8 cellular contexts compared by ENCODE assay signal in the genomic region with DNA sequence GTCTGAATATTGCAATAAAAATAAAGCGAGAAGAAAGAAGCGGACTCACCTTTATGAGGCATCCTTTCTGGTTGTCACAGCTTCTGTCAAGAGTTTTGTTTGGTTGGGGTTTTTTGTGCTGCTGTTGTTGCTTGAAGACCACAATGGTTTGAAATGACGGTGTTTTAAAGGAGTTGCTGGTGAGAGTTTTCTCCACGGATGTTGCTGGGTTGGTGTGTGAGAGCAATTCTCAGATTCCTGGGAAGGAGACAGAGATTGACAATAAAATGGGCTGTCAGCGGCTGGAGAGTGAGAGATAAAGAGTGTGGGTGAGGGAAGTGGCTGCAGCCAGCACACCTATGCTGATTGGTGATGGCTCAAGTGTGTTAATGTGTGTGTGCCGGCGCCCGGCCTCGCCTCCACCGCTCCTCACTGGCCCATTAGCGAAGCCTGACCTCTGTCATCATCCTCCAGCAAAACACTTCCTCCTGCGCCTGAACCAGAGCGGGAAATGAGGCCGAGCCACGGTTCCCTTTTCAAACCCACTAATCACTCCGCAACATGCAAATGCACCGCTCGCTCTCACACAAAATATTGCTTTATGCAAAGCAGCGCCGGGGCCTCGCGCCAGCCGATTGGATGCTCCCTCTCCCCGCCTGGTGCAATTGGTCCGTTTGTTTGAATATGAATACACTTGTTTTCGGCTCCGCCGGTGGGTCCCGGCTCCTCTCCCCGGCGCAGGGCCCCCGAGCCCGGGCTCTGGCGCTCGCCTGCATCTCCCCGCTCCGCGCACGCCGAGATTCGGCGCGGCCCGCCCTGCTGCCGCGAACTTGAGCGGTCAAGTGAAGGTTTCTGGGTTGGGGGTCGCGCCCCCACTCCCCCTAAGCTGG. TPM values are rescaled to one million over a fixed set of nuclear protein-coding genes. Genes with fewer than 3 reads are reported as not detected.
A peak's percentile ranks its signal among the peaks of the same experiment; 100 is the strongest.
DNase-seq lines count a peak whose midpoint lies in the region; ATAC-seq lines count a peak whose summit lies in the region.

A gene (minus strand): TSS at position 544 of the 869 bp plus-strand sequence. CDS start 4,911 bp downstream, outside the sequence.

- H2BK12ac ChIP-seq in mesenchymal stem cell (ENCODE audit: low read length in 2 of 2) = no peak within 1 kb of the TSS

- no peak within 1 kb of the TSS for H3K14ac ChIP-seq in mesenchymal stem cell (ENCODE audit: low read length in 2 of 2)

- H3K4me1 ChIP-seq in effector memory CD4-positive, alpha-beta T cell (ENCODE audit: control insufficient read depth, insufficient read depth, low read length, poor library complexity, severe bottlenecking) = peaks cover 66% of the 10 kb centered on the region
- peaks cover 50% of the 10 kb centered on the region for H3K4me1 ChIP-seq in mesenchymal stem cell (ENCODE audit: control insufficient read depth, insufficient read depth, low read depth, low read length)

- H2BK15ac ChIP-seq in mesenchymal stem cell (ENCODE audit: low read depth, poor library complexity, severe bottlenecking) = no peak within 1 kb of the TSS

- 1% methylated on average over 49 of the region's 49 CpGs for WGBS in mesenchymal stem cell

- no peaks in the 10 kb centered on the region for H3K36me3 Mint-ChIP-seq in T-helper 2 cell treated with Interferon-gamma antibody and Interleukin-4, amounts not matched to agents 5 μg/mL and 100 μg/mL, for 36 hours (ENCODE audit: low read depth)

- no peaks in the 10 kb centered on the region for H3K9me3 ChIP-seq in effector memory CD4-positive, alpha-beta T cell (ENCODE audit: control insufficient read depth, low read length)
- no peaks in the 10 kb centered on the region for H3K9me3 ChIP-seq in mesenchymal stem cell (ENCODE audit: control insufficient read depth, low read length)

- no peak within 1 kb of the TSS for H3K4ac ChIP-seq in mesenchymal stem cell (ENCODE audit: low read depth in 1 of 2, low read length in 2 of 2)

- peaks cover 90% of the 10 kb centered on the region for H3K27me3 ChIP-seq in effector memory CD4-positive, alpha-beta T cell (replicated peaks; ENCODE audit: control insufficient read depth, insufficient read depth, low read length, poor library complexity, severe bottlenecking)
- H3K27me3 ChIP-seq in mesenchymal stem cell (ENCODE audit: control insufficient read depth in 1 of 2, insufficient read depth in 1 of 2, low read length in 2 of 2) = peaks cover 96 to 99% of the 10 kb centered on the region in 2 experiments

- peaks cover 17% of the 10 kb centered on the region for H3K4me1 Mint-ChIP-seq in T-helper 2 cell treated with Interferon-gamma antibody and Interleukin-4, amounts not matched to agents 5 μg/mL and 100 μg/mL, for 36 hours (ENCODE audit: low read depth)

- no peak within 1 kb of the TSS for H4K91ac ChIP-seq in mesenchymal stem cell (ENCODE audit: low read length)

- no peak within 1 kb of the TSS for H3K27ac ChIP-seq in effector memory CD4-positive, alpha-beta T cell (ENCODE audit: insufficient read depth, low read length, poor library complexity, severe bottlenecking)
- H3K27ac ChIP-seq in mesenchymal stem cell (ENCODE audit: low read length, poor library complexity, severe bottlenecking) (no peak within 1 kb of the TSS), temporal lobe (ENCODE audit: low read depth, low read length) (peak within 1 kb of the TSS; percentile 64)

- DNase-seq in activated effector memory CD4-positive, alpha-beta T cell treated with anti-CD3 and anti-CD28 coated beads, Interleukin-2, amount 50 U/mL, for 16 hours = peak; percentile 77
- DNase-seq in activated effector memory CD4-positive, alpha-beta T cell treated with Interleukin-2 at 50 U/mL for 16 hours = no peak
- DNase-seq in NCI-H1092 (lab: John Stamatoyannopoulos, UW) (peak; percentile 84), mesenchymal stem cell (no peak)
- DNase-seq in T-helper 2 cell treated with Interferon-gamma antibody and Interleukin-4, amounts not matched to agents 5 μg/mL and 100 μg/mL, for 36 hours (ENCODE audit: low spot score) = peak; percentile 5
- DNase-seq in effector memory CD4-positive, alpha-beta T cell = peak in 2 of 3 donors; percentile 20 to 27

- peaks cover 79% of the 10 kb centered on the region for H3K27me3 Mint-ChIP-seq in T-helper 2 cell treated with Interferon-gamma antibody and Interleukin-4, amounts not matched to agents 5 μg/mL and 100 μg/mL, for 36 hours (ENCODE audit: low read depth)

- H3K9ac ChIP-seq in mesenchymal stem cell (ENCODE audit: low read length) = no peak within 1 kb of the TSS

- ATAC-seq in HG02623 (IDR thresholded peaks at IDR 0.05; ENCODE audit: unreplicated experiment) = peak; percentile 54

- H3K23ac ChIP-seq in mesenchymal stem cell (ENCODE audit: low read length in 2 of 2) = peak within 1 kb of the TSS in 1 of 2 experiments; percentile 26

- H3K4me3 ChIP-seq in effector memory CD4-positive, alpha-beta T cell (ENCODE audit: insufficient read depth, low read depth, low read length, poor library complexity, severe bottlenecking) = peak within 1 kb of the TSS; percentile 73
- peak within 1 kb of the TSS; percentile 39 to 55 for H3K4me3 ChIP-seq in mesenchymal stem cell (ENCODE audit: insufficient read depth in 1 of 2, low read depth in 1 of 2, low read length in 2 of 2)

- no peak within 1 kb of the TSS for H3K18ac ChIP-seq in mesenchymal stem cell (ENCODE audit: low read depth in 1 of 2, low read length in 2 of 2)

- H2AK5ac ChIP-seq in mesenchymal stem cell (ENCODE audit: low read length, severe bottlenecking) = no peak within 1 kb of the TSS

- H4K8ac ChIP-seq in mesenchymal stem cell (ENCODE audit: low read length) = no peak within 1 kb of the TSS

- H3K9me3 Mint-ChIP-seq in T-helper 2 cell treated with Interferon-gamma antibody and Interleukin-4, amounts not matched to agents 5 μg/mL and 100 μg/mL, for 36 hours = no peaks in the 10 kb centered on the region

- H2AFZ ChIP-seq in mesenchymal stem cell (ENCODE audit: low read depth, low read length) = no peak within 1 kb of the TSS

- peak within 1 kb of the TSS; percentile 88 for H3K4me2 ChIP-seq in mesenchymal stem cell (ENCODE audit: low read length, poor library complexity, severe bottlenecking)

- H2BK5ac ChIP-seq in mesenchymal stem cell (ENCODE audit: low read depth, low read length, poor library complexity, severe bottlenecking) = no peak within 1 kb of the TSS

- no peaks in the 10 kb centered on the region for H3K79me1 ChIP-seq in mesenchymal stem cell (replicated peaks; ENCODE audit: low read length, poor library complexity, severe bottlenecking)

- H3K27ac Mint-ChIP-seq in T-helper 2 cell treated with Interferon-gamma antibody and Interleukin-4, amounts not matched to agents 5 μg/mL and 100 μg/mL, for 36 hours = peak within 1 kb of the TSS; percentile 58

- H3K36me3 ChIP-seq in effector memory CD4-positive, alpha-beta T cell (ENCODE audit: control insufficient read depth, insufficient read depth, low read length) = no peaks in the 10 kb centered on the region
- peaks cover 0 to 3% of the 10 kb centered on the region in 2 experiments for H3K36me3 ChIP-seq in mesenchymal stem cell (ENCODE audit: control insufficient read depth in 1 of 2, insufficient read depth in 2 of 2, low read depth in 1 of 2, low read length in 2 of 2)

- peak within 1 kb of the TSS; percentile 62 for H3K4me3 Mint-ChIP-seq in T-helper 2 cell treated with Interferon-gamma antibody and Interleukin-4, amounts not matched to agents 5 μg/mL and 100 μg/mL, for 36 hours

- no peak within 1 kb of the TSS for H2BK120ac ChIP-seq in mesenchymal stem cell (ENCODE audit: low read depth, low read length)

RNA-seq across cellular contexts. Expression of the gene that starts here (rescaled TPM):
- polyA plus RNA-seq in mesenchymal stem cell (2013, experiment 1 of 2) = not detected
- polyA plus RNA-seq in mesenchymal stem cell (2013, experiment 2 of 2) = not detected
- 17.0 TPM for total RNA-seq in temporal lobe

Comparison
In these comparisons a context has a peak if more than half of its experiments do, and no peak if none do; other contexts are left out.
1. DNase-seq: peak in activated effector memory CD4-positive, alpha-beta T cell treated with anti-CD3 and anti-CD28 coated beads, Interleukin-2, amount 50 U/mL, for 16 hours (single experiment), NCI-H1092 (single experiment), T-helper 2 cell treated with Interferon-gamma antibody and Interleukin-4, amounts not matched to agents 5 μg/mL and 100 μg/mL, for 36 hours (single experiment) and effector memory CD4-positive, alpha-beta T cell (2 of 3); none in activated effector memory CD4-positive, alpha-beta T cell treated with Interleukin-2 at 50 U/mL for 16 hours (single experiment) and mesenchymal stem cell (single experiment).